ENCODE assay signal across 8 cellular contexts in genomic region chr22:35399678-35400334, GRCh38. TPM values are rescaled to one million over a fixed set of nuclear protein-coding genes. Genes with fewer than 3 reads are reported as not detected.
A peak's percentile ranks its signal among the peaks of the same experiment; 100 is the strongest.
DNase-seq lines count a peak whose midpoint lies in the region; ATAC-seq and TF ChIP-seq lines count a peak whose summit lies in the region.

Gene MCM5 (plus strand): TSS chr22:35400140. CDS start chr22:35400439, 299 bp downstream.

- H3K36me3 ChIP-seq in colonic mucosa, result no peaks in the 10 kb centered on the region

- peak within 1 kb of the TSS; percentile 81 to 84 for H3K9ac ChIP-seq in colonic mucosa (ENCODE audit: low read depth in 2 of 2, low read length in 2 of 2)

- intact Hi-C loops in colonic mucosa (cut with DNase I), result no loop called here

- H3K27me3 ChIP-seq in colonic mucosa, result no peaks in the 10 kb centered on the region

- peak; percentile 83 for TF ChIP-seq POLR2A in GM19193 (IDR thresholded peaks at IDR 0.05; ENCODE audit: extremely low read depth, insufficient read depth, insufficient read length)

- no peaks in the 10 kb centered on the region for H3K4me1 ChIP-seq in colonic mucosa

- ATAC-seq in HG03439 (IDR thresholded peaks at IDR 0.05; ENCODE audit: unreplicated experiment), result peak; percentile 85

- no peak for TF ChIP-seq CTCF in colonic mucosa (IDR thresholded peaks at IDR 0.05)

- H3K9me3 ChIP-seq in colonic mucosa, result no peaks in the 10 kb centered on the region

- H3K4me3 ChIP-seq in colonic mucosa, result peak within 1 kb of the TSS; percentile 98

- DNase-seq in AML-193 (lab: John Stamatoyannopoulos, UW), result peak; percentile 96 to 97
- peak; percentile 97 to 99 for DNase-seq in NCI-H524 (lab: John Stamatoyannopoulos, UW)
- DNase-seq in activated CD4-positive, alpha-beta T cell treated with anti-CD3 and anti-CD28 coated beads for 4 hours, result peak; percentile 96
- peak; percentile 98 for DNase-seq in colonic mucosa
- DNase-seq in kidney tubule cell (ENCODE audit: low spot score), result peak; percentile 97
- DNase-seq in stimulated activated CD4-positive, alpha-beta T cell treated with anti-CD3 and anti-CD28 coated beads, Interleukin-1b, Interleukin-23, amount 100 ng/mL, for 24 hours (ENCODE audit: low read depth in 4 of 4, low spot score in 1 of 4), result peak; percentile 92 to 97 (median 94)

- peak within 1 kb of the TSS; percentile 29 for H3K27ac ChIP-seq in colonic mucosa

RNA-seq across cellular contexts. Expression of gene MCM5, which starts in this region (rescaled TPM):
- 100 to 1,000 TPM in 1 of 2 donors, 10 to 100 TPM in 1; 33.0 to 120 TPM for total RNA-seq in colonic mucosa

Comparison
In these comparisons a context has a peak if more than half of its experiments do, and no peak if none do; other contexts are left out.
1. Peak in every context shown above with its lines: DNase-seq, ATAC-seq, H3K4me3 ChIP-seq and H3K27ac ChIP-seq.